ENCODE assay signal across 7 cellular contexts in the genomic region with DNA sequence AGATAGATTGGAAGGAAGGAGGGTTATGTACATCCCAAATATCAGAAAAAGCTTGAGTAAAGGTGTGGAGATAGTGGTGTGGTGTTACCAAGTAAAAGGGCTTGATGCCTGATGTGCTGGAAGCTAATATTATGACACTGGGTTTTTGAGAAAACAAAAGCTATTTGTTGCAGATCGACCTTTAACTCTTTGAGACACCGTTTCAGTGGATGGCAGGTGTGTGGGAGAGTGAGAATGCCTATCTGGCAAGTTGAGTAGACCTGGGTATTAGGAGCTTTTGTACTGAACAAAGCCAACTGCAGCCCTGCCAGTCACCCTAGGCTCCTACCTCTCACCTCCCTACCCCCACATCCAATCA. TPM values are rescaled to one million over a fixed set of nuclear protein-coding genes. Genes with fewer than 3 reads are reported as not detected.
DNase-seq lines count a peak whose midpoint lies in the region; ATAC-seq and TF ChIP-seq lines count a peak whose summit lies in the region.
"Had no signal": no experiment of that assay in that cellular context is flagged by ENCODE, and none has a peak within 500 bp of the region (broad histone marks: within the 10 kb centered on the region; RNA-seq: fewer than 3 reads in every experiment).

No MANE protein-coding gene starts in this region.

- intact Hi-C loops in activated CD8-positive, alpha-beta T cell treated with anti-CD3 and anti-CD28 coated beads for 36 hours (cut with micrococcal nuclease) = no loop called here
- intact Hi-C loops in vagina (cut with DNase I) = no loop called here

- peaks cover 29% of the 10 kb centered on the region for H3K4me1 Mint-ChIP-seq in activated CD8-positive, alpha-beta T cell treated with anti-CD3 and anti-CD28 coated beads for 36 hours (ENCODE audit: low read depth)
- peaks cover 28% of the 10 kb centered on the region for H3K4me1 Mint-ChIP-seq in nephron

- H3K27ac ChIP-seq in HL-60 (replicated peaks) (peak overlapping the region; percentile 3; the same call in 1 of the 2 replicates), vagina (no peak overlapping the region)
- H3K27ac ChIP-seq: sigmoid colon had no signal

- H3K27me3 ChIP-seq in HL-60 (ENCODE audit: insufficient read depth, poor library complexity, severe bottlenecking) = no peaks in the 10 kb centered on the region
- no peaks in the 10 kb centered on the region for H3K27me3 ChIP-seq in vagina
- H3K27me3 ChIP-seq: sigmoid colon had no signal

- POLR2A ChIA-PET in activated CD8-positive, alpha-beta T cell treated with anti-CD3 and anti-CD28 coated beads for 36 hours (lab: Charles Lee) = interaction anchor here (0.9 to 3.7 kb wide), 9 partner anchors 10 to 161 kb away, joined by 3 to 24 read pairs (median 4); partner anchors contain the start of genes MUTYH, PRDX1 and TOE1

- no peak for TF ChIP-seq CTCF in HL-60 (IDR thresholded peaks at IDR 0.05; ENCODE audit: insufficient read depth, low read length)
- TF ChIP-seq CTCF in activated CD8-positive, alpha-beta T cell treated with anti-CD3 and anti-CD28 coated beads for 36 hours (IDR thresholded peaks at IDR 0.05) = no peak
- TF ChIP-seq CTCF in nephron (IDR thresholded peaks at IDR 0.05; ENCODE audit: unreplicated experiment in 3 of 3) = no peak
- no peak for TF ChIP-seq CTCF in vagina (IDR thresholded peaks at IDR 0.05)

- no peaks in the 10 kb centered on the region for H3K36me3 ChIP-seq in vagina
- H3K36me3 ChIP-seq: sigmoid colon had no signal

- H3K4me3 Mint-ChIP-seq in activated CD8-positive, alpha-beta T cell treated with anti-CD3 and anti-CD28 coated beads for 36 hours = peak overlapping the region; percentile 98
- H3K4me3 Mint-ChIP-seq in nephron = peak overlapping the region; percentile 65 to 94 (median 74)

- H3K27ac Mint-ChIP-seq in activated CD8-positive, alpha-beta T cell treated with anti-CD3 and anti-CD28 coated beads for 36 hours = no peak overlapping the region
- peak overlapping the region in 1 of 3 experiments; percentile 25 for H3K27ac Mint-ChIP-seq in nephron

- H3K27me3 Mint-ChIP-seq in activated CD8-positive, alpha-beta T cell treated with anti-CD3 and anti-CD28 coated beads for 36 hours = no peaks in the 10 kb centered on the region
- H3K27me3 Mint-ChIP-seq in nephron (ENCODE audit: low read depth) = no peaks in the 10 kb centered on the region

- no peak for TF ChIP-seq POLR2A in vagina (IDR thresholded peaks at IDR 0.05)

- no peak overlapping the region for H3K4me3 ChIP-seq in HL-60 (replicated peaks; ENCODE audit: insufficient read depth, low read length)
- H3K4me3 ChIP-seq in vagina = no peak overlapping the region
- H3K4me3 ChIP-seq: lung had no signal

- no peaks in the 10 kb centered on the region for H3K9me3 Mint-ChIP-seq in activated CD8-positive, alpha-beta T cell treated with anti-CD3 and anti-CD28 coated beads for 36 hours
- no peaks in the 10 kb centered on the region for H3K9me3 Mint-ChIP-seq in nephron

- H3K9me3 ChIP-seq in vagina = no peaks in the 10 kb centered on the region
- H3K9me3 ChIP-seq: sigmoid colon had no signal

- no peak for ATAC-seq in activated CD8-positive, alpha-beta T cell treated with anti-CD3 and anti-CD28 coated beads for 36 hours
- ATAC-seq in HG03175 (IDR thresholded peaks at IDR 0.05; ENCODE audit: unreplicated experiment) = no peak

- DNase-seq in HL-60 (ENCODE audit: low read depth in 1 of 2, low spot score in 1 of 2) = no peak
- no peak for DNase-seq in activated CD8-positive, alpha-beta T cell treated with anti-CD3 and anti-CD28 coated beads for 36 hours
- DNase-seq in vagina (ENCODE audit: extremely low spot score in 2 of 2) = no peak
- DNase-seq: sigmoid colon had no signal

- CTCF ChIA-PET in activated CD8-positive, alpha-beta T cell treated with anti-CD3 and anti-CD28 coated beads for 36 hours (lab: Charles Lee) = interaction anchor here (1.1 to 4.2 kb wide), 6 partner anchors 9 to 141 kb away, joined by 3 to 33 read pairs (median 10); partner anchors contain the start of gene TESK2

- peaks cover 8% of the 10 kb centered on the region for H3K36me3 Mint-ChIP-seq in activated CD8-positive, alpha-beta T cell treated with anti-CD3 and anti-CD28 coated beads for 36 hours (ENCODE audit: low read depth)
- peaks cover 2% of the 10 kb centered on the region for H3K36me3 Mint-ChIP-seq in nephron (ENCODE audit: low read depth)

- H3K4me1 ChIP-seq in vagina = peaks cover 19% of the 10 kb centered on the region

RNA-seq across cellular contexts. Expression of gene MMACHC, which starts 1.4 kb away (rescaled TPM):
- 1 to 10 TPM; 8.4 to 10.0 TPM for total RNA-seq in activated CD8-positive, alpha-beta T cell treated with anti-CD3 and anti-CD28 coated beads for 36 hours
- total RNA-seq in vagina = 3.2 TPM

RNA-seq across cellular contexts. Expression of gene CCDC163, which starts 1.6 kb away (rescaled TPM):
- 1 to 10 TPM; 5.6 to 7.1 TPM for total RNA-seq in activated CD8-positive, alpha-beta T cell treated with anti-CD3 and anti-CD28 coated beads for 36 hours
- total RNA-seq in vagina = not detected

RNA-seq across cellular contexts. Expression of gene TESK2, which starts 10.5 kb away (rescaled TPM):
- total RNA-seq in activated CD8-positive, alpha-beta T cell treated with anti-CD3 and anti-CD28 coated beads for 36 hours = 1 to 10 TPM; 2.9 to 3.7 TPM
- total RNA-seq in vagina = 13.5 TPM

RNA-seq across cellular contexts. Expression of gene PRDX1, which starts 20.2 kb away (rescaled TPM):
- total RNA-seq in activated CD8-positive, alpha-beta T cell treated with anti-CD3 and anti-CD28 coated beads for 36 hours = 100 to 1,000 TPM; 547 to 553 TPM
- total RNA-seq in vagina = 239 TPM

RNA-seq across cellular contexts. Expression of gene AKR1A1, which starts 49.1 kb away (rescaled TPM):
- total RNA-seq in activated CD8-positive, alpha-beta T cell treated with anti-CD3 and anti-CD28 coated beads for 36 hours = 100 to 1,000 TPM; 184 to 186 TPM
- total RNA-seq in vagina = 80.3 TPM
